22 cellular contexts compared by ENCODE assay signal in genomic region chr10:75722609-75723008, GRCh38.
"Had no signal": no experiment of that assay in that cellular context is flagged by ENCODE, and none has a peak within 500 bp of the region (broad histone marks: within the 10 kb centered on the region; RNA-seq: fewer than 3 reads in every experiment).

No MANE protein-coding gene starts in this region.

- H3K27me3 ChIP-seq: adrenal gland had no signal

- H3K27ac ChIP-seq: KMS-11 had no signal

- H3K4me2 ChIP-seq: KMS-11 had no signal

- H3K36me3 ChIP-seq: adrenal gland had no signal

- DNase-seq: activated CD4-positive, alpha-beta T cell treated with anti-CD3 and anti-CD28 coated beads for 48 hours; activated CD4-positive, alpha-beta T cell treated with anti-CD3 and anti-CD28 coated beads, Interleukin-2, amount 50 U/mL, for 4 hours; activated CD4-positive, CD25-positive, alpha-beta regulatory T cell treated with anti-CD3 and anti-CD28 coated beads, Interleukin-2, amount 50 U/mL, for 72 hours; activated CD8-positive, alpha-beta memory T cell treated with anti-CD3 and anti-CD28 coated beads, Interleukin-2, amount 50 U/mL, for 48 hours; activated CD8-positive, alpha-beta T cell treated with anti-CD3 and anti-CD28 coated beads, Interleukin-2, amount 10 ng/mL, durations not matched to agents 7 days and 5 days; activated naive CD4-positive, alpha-beta T cell treated with anti-CD3 and anti-CD28 coated beads, Interleukin-2, amount 50 U/mL, for 16 hours; activated naive CD8-positive, alpha-beta T cell treated with anti-CD3 and anti-CD28 coated beads, Interleukin-2, amount 10 ng/mL, durations not matched to agents 7 days and 5 days; activated T-cell treated with anti-CD3 and anti-CD28 coated beads, Interleukin-2, amount 50 U/mL, for 1 hour; anterior cingulate cortex; MV-4-11; NCI-H1092 treated with DMSO at 0.1 percent for 48 hours; NCI-H1417 treated with DMSO at 0.1 percent for 48 hours; NCI-H1694; NCI-H2029; NCI-H2107; NCI-H524; SIG-M5; T-helper 17 cell; T-helper 9 cell had no signal

- ATAC-seq: activated CD8-positive, alpha-beta T cell treated with anti-CD3 and anti-CD28 coated beads, Interleukin-2, amount 10 ng/mL, durations not matched to agents 7 days and 5 days; T-helper 17 cell; WTC11 had no signal

- H3K4me1 ChIP-seq: adrenal gland had no signal

- H3K4me3 ChIP-seq: adrenal gland had no signal

- H3K9ac ChIP-seq: KMS-11 had no signal

- H3K9me3 ChIP-seq: adrenal gland had no signal
